In genomic region chr19:40672573-40673299, GRCh38 we compare ENCODE assay signal across 31 cellular contexts.
"Had no signal": no experiment of that assay in that cellular context is flagged by ENCODE, and none has a peak within 500 bp of the region (broad histone marks: within the 10 kb centered on the region; RNA-seq: fewer than 3 reads in every experiment).

No MANE protein-coding gene starts in this region.

- DNase-seq: activated B cell treated with CpG ODN at 0.5 μM for 24 hours; activated CD4-positive, alpha-beta memory T cell treated with anti-CD3 and anti-CD28 coated beads for 36 hours; activated CD4-positive, alpha-beta T cell treated with anti-CD3 and anti-CD28 coated beads for 36 hours; activated CD4-positive, alpha-beta T cell treated with anti-CD3 and anti-CD28 coated beads, Interleukin-2, amount 10 ng/mL, durations not matched to agents 24 days and 14 days; activated CD8-positive, alpha-beta memory T cell treated with anti-CD3 and anti-CD28 coated beads, Interleukin-2, amount 50 U/mL, for 48 hours; activated CD8-positive, alpha-beta T cell treated with anti-CD3 and anti-CD28 coated beads, Interleukin-2, amount 10 ng/mL, durations not matched to agents 7 days and 5 days; activated effector memory CD4-positive, alpha-beta T cell treated with anti-CD3 and anti-CD28 coated beads, Interleukin-2, amount 50 U/mL, for 16 hours; activated naive CD4-positive, alpha-beta T cell treated with anti-CD3 and anti-CD28 coated beads for 36 hours; activated naive CD8-positive, alpha-beta T cell treated with anti-CD3 and anti-CD28 coated beads for 36 hours; activated naive CD8-positive, alpha-beta T cell treated with anti-CD3 and anti-CD28 coated beads, Interleukin-2, amount 50 U/mL, for 24 hours; activated T-cell treated with anti-CD3 and anti-CD28 coated beads for 4 hours; activated T-cell treated with anti-CD3 and anti-CD28 coated beads, Interleukin-2, amount 50 U/mL, for 24 hours; adrenal gland; amygdala; dorsolateral prefrontal cortex; effector memory CD4-positive, alpha-beta T cell; endodermal cell; erythroblast; foreskin keratinocyte; gastrocnemius medialis; heart right ventricle; T-helper 1 cell; T-helper 17 cell; T1000; WERI-Rb-1 had no signal

- H3K4me3 ChIP-seq: adrenal gland, ascending aorta, breast epithelium, coronary artery, dorsolateral prefrontal cortex, esophagus muscularis mucosa, gastrocnemius medialis, heart right ventricle, hepatocyte had no signal

- H3K4me1 ChIP-seq: adrenal gland, ascending aorta, breast epithelium, foreskin keratinocyte had no signal

- ATAC-seq: activated CD4-positive, alpha-beta T cell treated with anti-CD3 and anti-CD28 coated beads for 36 hours; activated CD4-positive, CD25-positive, alpha-beta regulatory T cell treated with anti-CD3 and anti-CD28 coated beads, Interleukin-2, amount 50 U/mL, for 24 hours; activated CD8-positive, alpha-beta T cell treated with anti-CD3 and anti-CD28 coated beads, Interleukin-2, amount 10 ng/mL, durations not matched to agents 7 days and 5 days; activated naive CD8-positive, alpha-beta T cell treated with anti-CD3 and anti-CD28 coated beads, Interleukin-2, amount 50 U/mL, for 24 hours; foreskin keratinocyte; gastrocnemius medialis; heart right ventricle; T-helper 17 cell had no signal

- H3K27ac ChIP-seq: adrenal gland, ascending aorta, esophagus muscularis mucosa, foreskin keratinocyte, hepatocyte, WERI-Rb-1 had no signal

- H3K9me3 ChIP-seq: adrenal gland, ascending aorta, breast epithelium, esophagus muscularis mucosa, gastrocnemius medialis, heart right ventricle had no signal

- H3K4me2 ChIP-seq: hepatocyte had no signal
